In genomic region chr18:71018816-71019215, GRCh38 we compare ENCODE assay signal across 35 cellular contexts.
"Had no signal": no experiment of that assay in that cellular context is flagged by ENCODE, and none has a peak within 500 bp of the region (broad histone marks: within the 10 kb centered on the region; RNA-seq: fewer than 3 reads in every experiment).

No MANE protein-coding gene starts in this region.

- H3K4me2 ChIP-seq: KMS-11 had no signal

- H3K27me3 ChIP-seq: MG63 had no signal

- H3K36me3 ChIP-seq: MG63 had no signal

- H3K9me3 ChIP-seq: MG63 had no signal

- DNase-seq: Karpas-422, Kasumi-1, KBM-7, KG1, MG63, MM.1S, MV-4-11, NCI-H1048, NCI-H1092, NCI-H1092 treated with DMSO at 0.1 percent for 48 hours, NCI-H1105, NCI-H1105 treated with DMSO at 0.1 percent for 48 hours, NCI-H1417, NCI-H1417 treated with DMSO at 0.1 percent for 48 hours, NCI-H1436, NCI-H1436 treated with DMSO at 0.1 percent for 48 hours, NCI-H146, NCI-H1694, NCI-H1694 treated with DMSO at 0.1 percent for 48 hours, NCI-H187, NCI-H187 treated with DMSO at 0.1 percent for 48 hours, NCI-H1930, NCI-H2029, NCI-H2029 treated with DMSO at 0.1 percent for 48 hours, NCI-H2081, NCI-H2081 treated with DMSO at 0.1 percent for 48 hours, NCI-H2107, NCI-H2171, NCI-H2171 treated with DMSO at 0.1 percent for 48 hours, NCI-H2227 treated with DMSO at 0.1 percent for 48 hours, NCI-H226, NCI-H345, NCI-H446, NCI-H446 treated with DMSO at 0.1 percent for 48 hours had no signal

- H3K4me3 ChIP-seq: MG63 had no signal

- H3K9ac ChIP-seq: KMS-11 had no signal

- H3K27ac ChIP-seq: KMS-11 had no signal
